ENCODE assay signal across 8 cellular contexts in the genomic region with DNA sequence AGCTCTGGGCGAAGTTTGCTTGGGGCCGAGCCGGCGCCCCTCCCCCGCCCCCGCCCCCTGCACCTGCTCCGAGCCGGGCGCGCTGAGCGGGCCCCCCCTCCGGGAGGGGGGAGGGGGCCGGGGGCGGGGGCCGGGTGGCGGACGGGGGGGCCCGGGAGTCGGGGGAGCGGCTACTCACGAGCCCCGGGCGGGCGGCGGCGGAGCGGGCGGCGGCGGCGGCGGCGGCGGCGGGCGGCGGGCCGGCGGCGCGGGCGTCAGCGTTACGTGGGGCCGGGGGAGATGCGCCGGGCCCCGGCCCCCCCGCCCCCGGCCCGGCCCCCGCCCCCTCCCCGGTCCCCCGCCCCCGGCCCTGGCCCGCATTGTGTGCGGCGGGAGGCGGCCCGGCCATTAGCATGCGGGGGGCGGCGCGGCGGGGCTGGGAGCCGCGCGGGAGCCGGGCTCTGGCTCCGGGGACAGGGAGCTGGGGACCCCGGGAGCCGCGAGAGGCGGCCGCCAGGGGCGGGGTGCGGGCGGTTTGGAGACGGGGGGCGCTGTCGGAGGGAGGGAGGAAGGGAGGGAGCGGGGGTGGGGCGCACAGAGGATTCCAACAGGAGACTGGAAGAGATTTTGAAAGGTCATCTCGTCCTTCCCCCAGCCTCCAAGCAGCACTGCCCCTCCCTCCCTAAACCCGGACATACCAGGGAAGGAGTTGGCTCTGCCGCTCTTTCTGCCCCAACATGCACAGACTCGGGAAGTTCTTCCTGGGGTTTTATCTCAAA. TPM values are rescaled to one million over a fixed set of nuclear protein-coding genes. Genes with fewer than 3 reads are reported as not detected.
DNase-seq lines count a peak whose midpoint lies in the region; ATAC-seq and TF ChIP-seq lines count a peak whose summit lies in the region.

TSS of gene ZNF219 (minus strand) at position 522 of the 758 bp plus-strand sequence. CDS start 5,064 bp downstream, outside the sequence.

- peaks cover 3% of the 10 kb centered on the region for H3K36me3 Mint-ChIP-seq in CD8-positive, alpha-beta T cell
- H3K36me3 Mint-ChIP-seq in chondrocyte (ENCODE audit: low read depth) (peaks cover under 1% of the 10 kb centered on the region), immature natural killer cell (no peaks in the 10 kb centered on the region)

- H3K27ac Mint-ChIP-seq in CD8-positive, alpha-beta T cell, result peak within 1 kb of the TSS; percentile 75
- H3K27ac Mint-ChIP-seq in chondrocyte (ENCODE audit: unreplicated experiment) (peak within 1 kb of the TSS; percentile 86), immature natural killer cell (peak within 1 kb of the TSS; percentile 72 to 87 (median 84))

- no peaks in the 10 kb centered on the region for H3K36me3 ChIP-seq in CD8-positive, alpha-beta T cell (ENCODE audit: insufficient read depth, low read length)
- H3K36me3 ChIP-seq in skeletal muscle tissue (ENCODE audit: control insufficient read depth in 3 of 3, insufficient read depth in 3 of 3, low read length in 3 of 3), result peaks cover 0 to 1% (median under 1%) of the 10 kb centered on the region in 3 donors

- peaks cover 25% of the 10 kb centered on the region for H3K4me1 Mint-ChIP-seq in CD8-positive, alpha-beta T cell (ENCODE audit: low read depth)
- H3K4me1 Mint-ChIP-seq in chondrocyte (ENCODE audit: low read depth) (peaks cover 62% of the 10 kb centered on the region), immature natural killer cell (peaks cover 21 to 22% of the 10 kb centered on the region in 2 donors)

- no peaks in the 10 kb centered on the region for H3K27me3 Mint-ChIP-seq in CD8-positive, alpha-beta T cell (ENCODE audit: low read depth)
- H3K27me3 Mint-ChIP-seq in chondrocyte (ENCODE audit: low read depth) (no peaks in the 10 kb centered on the region), immature natural killer cell (ENCODE audit: low read depth in 3 of 3) (peaks cover 3 to 9% (median 5%) of the 10 kb centered on the region in 3 donors)

- peak within 1 kb of the TSS; percentile 74 to 82 (median 82) for H3K9ac ChIP-seq in skeletal muscle tissue (ENCODE audit: low read depth in 1 of 3, low read length in 3 of 3)

- H3K4me3 ChIP-seq in CD8-positive, alpha-beta T cell (ENCODE audit: low read depth, low read length), result peak within 1 kb of the TSS; percentile 57
- peak within 1 kb of the TSS; percentile 76 to 86 (median 82) for H3K4me3 ChIP-seq in skeletal muscle tissue (ENCODE audit: low read length in 3 of 3)

- H3K27me3 ChIP-seq in CD8-positive, alpha-beta T cell (ENCODE audit: insufficient read depth, low read length), result no peaks in the 10 kb centered on the region
- H3K27me3 ChIP-seq in skeletal muscle tissue (ENCODE audit: control insufficient read depth in 3 of 3, insufficient read depth in 3 of 3, low read length in 3 of 3), result no peaks in the 10 kb centered on the region

- CTCF ChIA-PET in CD8-positive, alpha-beta T cell (lab: Charles Lee), result interaction anchor here (1.5 to 7.3 kb wide), 3 partner anchors 31 to 81 kb away, joined by 4 to 169 read pairs (median 87); no protein-coding TSS in a partner anchor

- intact Hi-C loops in CD8-positive, alpha-beta T cell (cut with DNase I, micrococcal nuclease), result no loop called here

- no peak within 1 kb of the TSS for H3K27ac ChIP-seq in CD8-positive, alpha-beta T cell (ENCODE audit: low read depth, low read length)
- H3K27ac ChIP-seq in skeletal muscle tissue (ENCODE audit: low read depth, low read length), result peak within 1 kb of the TSS; percentile 84

- H3K4me3 Mint-ChIP-seq in CD8-positive, alpha-beta T cell, result peak within 1 kb of the TSS; percentile 83
- H3K4me3 Mint-ChIP-seq in chondrocyte (ENCODE audit: unreplicated experiment), result peak within 1 kb of the TSS; percentile 76
- H3K4me3 Mint-ChIP-seq in immature natural killer cell, result peak within 1 kb of the TSS; percentile 83 to 89 (median 87)

- ATAC-seq in CD8-positive, alpha-beta T cell, result peak; percentile 54
- peak; percentile 40 for ATAC-seq in SK-N-SH treated with all-trans-retinoic acid at 6 μM for 48 hours
- ATAC-seq in HG03378 (IDR thresholded peaks at IDR 0.05; ENCODE audit: unreplicated experiment), result no peak
- ATAC-seq in HG03565 (IDR thresholded peaks at IDR 0.05; ENCODE audit: unreplicated experiment), result no peak

- H3K4me1 ChIP-seq in CD8-positive, alpha-beta T cell (ENCODE audit: insufficient read depth, low read length), result peaks cover 23% of the 10 kb centered on the region
- H3K4me1 ChIP-seq in skeletal muscle tissue (ENCODE audit: control insufficient read depth in 3 of 3, insufficient read depth in 3 of 3, low read length in 3 of 3), result peaks cover 22 to 35% (median 25%) of the 10 kb centered on the region in 3 donors

- H3K9me3 Mint-ChIP-seq in CD8-positive, alpha-beta T cell, result no peaks in the 10 kb centered on the region
- H3K9me3 Mint-ChIP-seq in chondrocyte (ENCODE audit: low read depth), result no peaks in the 10 kb centered on the region
- H3K9me3 Mint-ChIP-seq in immature natural killer cell, result no peaks in the 10 kb centered on the region

- no peak for TF ChIP-seq CTCF in CD8-positive, alpha-beta T cell (IDR thresholded peaks at IDR 0.05)
- peak; percentile 40 for TF ChIP-seq CTCF in chondrocyte (IDR thresholded peaks at IDR 0.05)

- no peaks in the 10 kb centered on the region for H3K9me3 ChIP-seq in CD8-positive, alpha-beta T cell (ENCODE audit: low read length)
- no peaks in the 10 kb centered on the region for H3K9me3 ChIP-seq in skeletal muscle tissue (ENCODE audit: control insufficient read depth in 3 of 3, low read length in 3 of 3)

- POLR2A ChIA-PET in CD8-positive, alpha-beta T cell (lab: Charles Lee), result no interaction called here

- DNase-seq in CD8-positive, alpha-beta T cell, result peak in 2 of 7 experiments; percentile 36
- DNase-seq in HT-29 (ENCODE audit: low spot score) (peak; percentile 7), chondrocyte (ENCODE audit: low spot score) (no peak), immature natural killer cell (peak; percentile 30 to 34 (median 30))

TF ChIP-seq in SK-N-SH treated with all-trans-retinoic acid at 6 μM for 48 hours, 23 proteins besides CTCF, POLR2A, EP300 and RAD21 (continues in another document):
- TF ChIP-seq TCF4 (CRISPR knock-in tag; IDR thresholded peaks at IDR 0.05; ENCODE audit: borderline replicate concordance) (no peak), ZC3H10 (CRISPR knock-in tag; IDR thresholded peaks at IDR 0.05) (no peak), BACH2 (CRISPR knock-in tag; IDR thresholded peaks at IDR 0.05; ENCODE audit: borderline replicate concordance) (no peak), TOX (CRISPR knock-in tag; IDR thresholded peaks at IDR 0.05; ENCODE audit: borderline replicate concordance) (no peak), SNAI2 (CRISPR knock-in tag; IDR thresholded peaks at IDR 0.05) (no peak), CSDC2 (CRISPR knock-in tag; IDR thresholded peaks at IDR 0.05) (no peak), CSRNP3 (CRISPR knock-in tag; IDR thresholded peaks at IDR 0.05) (no peak), RARB (CRISPR knock-in tag; IDR thresholded peaks at IDR 0.05) (no peak)
- TF ChIP-seq, protein P1, sequence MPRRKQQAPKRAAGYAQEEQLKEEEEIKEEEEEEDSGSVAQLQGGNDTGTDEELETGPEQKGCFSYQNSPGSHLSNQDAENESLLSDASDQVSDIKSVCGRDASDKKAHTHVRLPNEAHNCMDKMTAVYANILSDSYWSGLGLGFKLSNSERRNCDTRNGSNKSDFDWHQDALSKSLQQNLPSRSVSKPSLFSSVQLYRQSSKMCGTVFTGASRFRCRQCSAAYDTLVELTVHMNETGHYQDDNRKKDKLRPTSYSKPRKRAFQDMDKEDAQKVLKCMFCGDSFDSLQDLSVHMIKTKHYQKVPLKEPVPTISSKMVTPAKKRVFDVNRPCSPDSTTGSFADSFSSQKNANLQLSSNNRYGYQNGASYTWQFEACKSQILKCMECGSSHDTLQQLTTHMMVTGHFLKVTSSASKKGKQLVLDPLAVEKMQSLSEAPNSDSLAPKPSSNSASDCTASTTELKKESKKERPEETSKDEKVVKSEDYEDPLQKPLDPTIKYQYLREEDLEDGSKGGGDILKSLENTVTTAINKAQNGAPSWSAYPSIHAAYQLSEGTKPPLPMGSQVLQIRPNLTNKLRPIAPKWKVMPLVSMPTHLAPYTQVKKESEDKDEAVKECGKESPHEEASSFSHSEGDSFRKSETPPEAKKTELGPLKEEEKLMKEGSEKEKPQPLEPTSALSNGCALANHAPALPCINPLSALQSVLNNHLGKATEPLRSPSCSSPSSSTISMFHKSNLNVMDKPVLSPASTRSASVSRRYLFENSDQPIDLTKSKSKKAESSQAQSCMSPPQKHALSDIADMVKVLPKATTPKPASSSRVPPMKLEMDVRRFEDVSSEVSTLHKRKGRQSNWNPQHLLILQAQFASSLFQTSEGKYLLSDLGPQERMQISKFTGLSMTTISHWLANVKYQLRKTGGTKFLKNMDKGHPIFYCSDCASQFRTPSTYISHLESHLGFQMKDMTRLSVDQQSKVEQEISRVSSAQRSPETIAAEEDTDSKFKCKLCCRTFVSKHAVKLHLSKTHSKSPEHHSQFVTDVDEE (CRISPR knock-in tag; IDR thresholded peaks at IDR 0.05), result no peak
- TF ChIP-seq, protein P2, sequence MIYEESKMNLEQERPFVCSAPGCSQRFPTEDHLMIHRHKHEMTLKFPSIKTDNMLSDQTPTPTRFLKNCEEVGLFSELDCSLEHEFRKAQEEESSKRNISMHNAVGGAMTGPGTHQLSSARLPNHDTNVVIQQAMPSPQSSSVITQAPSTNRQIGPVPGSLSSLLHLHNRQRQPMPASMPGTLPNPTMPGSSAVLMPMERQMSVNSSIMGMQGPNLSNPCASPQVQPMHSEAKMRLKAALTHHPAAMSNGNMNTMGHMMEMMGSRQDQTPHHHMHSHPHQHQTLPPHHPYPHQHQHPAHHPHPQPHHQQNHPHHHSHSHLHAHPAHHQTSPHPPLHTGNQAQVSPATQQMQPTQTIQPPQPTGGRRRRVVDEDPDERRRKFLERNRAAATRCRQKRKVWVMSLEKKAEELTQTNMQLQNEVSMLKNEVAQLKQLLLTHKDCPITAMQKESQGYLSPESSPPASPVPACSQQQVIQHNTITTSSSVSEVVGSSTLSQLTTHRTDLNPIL (CRISPR knock-in tag; IDR thresholded peaks at IDR 0.05; ENCODE audit: low read depth), result no peak

RNA-seq across cellular contexts. Expression of gene ZNF219, which starts in this region (rescaled TPM):
- total RNA-seq in CD8-positive, alpha-beta T cell, result 1 to 10 TPM; 6.8 to 7.4 TPM
- total RNA-seq in HT-29 (2014; rRNA removed; shearing (Covaris generic)), result 13.6 and 14.6 TPM in 2 replicates
- 23.3 to 26.3 TPM (median 23.9 TPM) in 3 replicates for total RNA-seq in chondrocyte
- polyA plus RNA-seq in immature natural killer cell, result 1 to 10 TPM in 2 of 3 donors, under 1 TPM in 1; 0.88 to 3.3 (median 1.8) TPM
- total RNA-seq in skeletal muscle tissue, result 5.2 TPM

Comparison
In these comparisons a context has a peak if more than half of its experiments do, and no peak if none do; other contexts are left out.
1. ATAC-seq: peak in CD8-positive, alpha-beta T cell (single experiment) and SK-N-SH treated with all-trans-retinoic acid at 6 μM for 48 hours (single experiment); none in HG03378 (single experiment) and HG03565 (single experiment).
2. Peak in every context shown above with its lines, with median percentiles within 50 percentile points of each other: H3K27ac Mint-ChIP-seq and H3K4me3 Mint-ChIP-seq.